In genomic region chr11:69079891-69080290, GRCh38 we compare ENCODE assay signal across 20 cellular contexts. TPM values are rescaled to one million over a fixed set of nuclear protein-coding genes. Genes with fewer than 3 reads are reported as not detected.
DNase-seq lines count a peak whose midpoint lies in the region; ATAC-seq and TF ChIP-seq lines count a peak whose summit lies in the region.
"Had no signal": no experiment of that assay in that cellular context is flagged by ENCODE, and none has a peak within 500 bp of the region (broad histone marks: within the 10 kb centered on the region; RNA-seq: fewer than 3 reads in every experiment).

No MANE protein-coding gene starts in this region.

- peak overlapping the region; percentile 20 for H3K27ac ChIP-seq in fibroblast of lung (ENCODE audit: insufficient read depth, low read length)
- H3K27ac ChIP-seq: psoas muscle, VCaP had no signal

- H3F3A ChIP-seq in Loucy (ENCODE audit: low read depth): no peaks in the 10 kb centered on the region

- no peak for DNase-seq in activated CD4-positive, alpha-beta T cell treated with anti-CD3 and anti-CD28 coated beads, Interleukin-2, amount 10 ng/mL, durations not matched to agents 7 days and 5 days
- no peak for DNase-seq in activated CD4-positive, alpha-beta T cell treated with anti-CD3 and anti-CD28 coated beads for 4 hours
- DNase-seq in fibroblast of lung (ENCODE audit: low read depth in 2 of 2) (no peak), NCI-H1417 treated with DMSO at 0.1 percent for 48 hours (lab: John Stamatoyannopoulos, UW) (no peak), amniotic stem cell (lab: John Stamatoyannopoulos, UW) (no peak), HT-29 (ENCODE audit: low spot score) (no peak)
- no peak for DNase-seq in stimulated activated effector memory CD8-positive, alpha-beta T cell treated with anti-CD3 and anti-CD28 coated beads, Interleukin-12 subunit alpha, Interleukin-12 subunit beta, amount 100 ng/mL, for 72 hours (ENCODE audit: low spot score in 2 of 2)
- DNase-seq: central memory CD4-positive, alpha-beta T cell; DMS79 treated with DMSO at 0.1 percent for 48 hours; kidney glomerular epithelial cell; MV-4-11; NCI-H1930; NCI-H446 treated with DMSO at 0.1 percent for 48 hours; nephron progenitor cell; transverse colon had no signal

- H3K9me3 ChIP-seq in Loucy (ENCODE audit: insufficient read depth, low read depth, low read length) (no peaks in the 10 kb centered on the region), fibroblast of lung (ENCODE audit: control insufficient read depth, insufficient read depth, low read depth, low read length) (no peaks in the 10 kb centered on the region)
- H3K9me3 ChIP-seq: psoas muscle, transverse colon had no signal

- H2AFZ ChIP-seq in Loucy (ENCODE audit: low read length): no peak overlapping the region
- H2AFZ ChIP-seq in fibroblast of lung (ENCODE audit: low read length): no peak overlapping the region

- no peaks in the 10 kb centered on the region for H3K4me1 ChIP-seq in Loucy (ENCODE audit: insufficient read depth, low read length, poor library complexity, severe bottlenecking)
- peaks cover 9% of the 10 kb centered on the region for H3K4me1 ChIP-seq in fibroblast of lung (ENCODE audit: control insufficient read depth, extremely low read depth, insufficient read depth, low read length)
- H3K4me1 ChIP-seq: psoas muscle had no signal

- TF ChIP-seq CTCF in Loucy (conservative IDR thresholded peaks at IDR 0.05; ENCODE audit: low read length) (no peak), fibroblast of lung (conservative IDR thresholded peaks at IDR 0.05 in 1 of 2, IDR thresholded peaks at IDR 0.05 in 1 of 2; ENCODE audit: low read depth in 1 of 2, low read length in 2 of 2) (no peak)

- POLR2A ChIA-PET in activated CD4-positive, alpha-beta T cell treated with anti-CD3 and anti-CD28 coated beads, Interleukin-2, amount 10 ng/mL, durations not matched to agents 7 days and 5 days (lab: Charles Lee): no interaction called here

- no peaks in the 10 kb centered on the region for H3K27me3 Mint-ChIP-seq in activated CD4-positive, alpha-beta T cell treated with anti-CD3 and anti-CD28 coated beads, Interleukin-2, amount 10 ng/mL, durations not matched to agents 7 days and 5 days
- H3K27me3 Mint-ChIP-seq: CD8-positive, alpha-beta memory T cell had no signal

- H3K9me3 Mint-ChIP-seq in activated CD4-positive, alpha-beta T cell treated with anti-CD3 and anti-CD28 coated beads, Interleukin-2, amount 10 ng/mL, durations not matched to agents 7 days and 5 days: no peaks in the 10 kb centered on the region
- no peaks in the 10 kb centered on the region for H3K9me3 Mint-ChIP-seq in stimulated activated effector memory CD8-positive, alpha-beta T cell treated with anti-CD3 and anti-CD28 coated beads, Interleukin-12 subunit alpha, Interleukin-12 subunit beta, amount 100 ng/mL, for 72 hours
- H3K9me3 Mint-ChIP-seq: CD8-positive, alpha-beta memory T cell; nephron progenitor cell had no signal

- H3K36me3 Mint-ChIP-seq in activated CD4-positive, alpha-beta T cell treated with anti-CD3 and anti-CD28 coated beads, Interleukin-2, amount 10 ng/mL, durations not matched to agents 7 days and 5 days (ENCODE audit: low read depth): peaks cover 10% of the 10 kb centered on the region
- no peaks in the 10 kb centered on the region for H3K36me3 Mint-ChIP-seq in stimulated activated effector memory CD8-positive, alpha-beta T cell treated with anti-CD3 and anti-CD28 coated beads, Interleukin-12 subunit alpha, Interleukin-12 subunit beta, amount 100 ng/mL, for 72 hours

- no peak overlapping the region for H3K4me3 Mint-ChIP-seq in activated CD4-positive, alpha-beta T cell treated with anti-CD3 and anti-CD28 coated beads, Interleukin-2, amount 10 ng/mL, durations not matched to agents 7 days and 5 days
- H3K4me3 Mint-ChIP-seq in stimulated activated effector memory CD8-positive, alpha-beta T cell treated with anti-CD3 and anti-CD28 coated beads, Interleukin-12 subunit alpha, Interleukin-12 subunit beta, amount 100 ng/mL, for 72 hours: no peak overlapping the region
- H3K4me3 Mint-ChIP-seq: nephron progenitor cell had no signal

- H3K4me1 Mint-ChIP-seq in activated CD4-positive, alpha-beta T cell treated with anti-CD3 and anti-CD28 coated beads, Interleukin-2, amount 10 ng/mL, durations not matched to agents 7 days and 5 days: peaks cover 24% of the 10 kb centered on the region
- H3K4me1 Mint-ChIP-seq in stimulated activated effector memory CD8-positive, alpha-beta T cell treated with anti-CD3 and anti-CD28 coated beads, Interleukin-12 subunit alpha, Interleukin-12 subunit beta, amount 100 ng/mL, for 72 hours: peaks cover 20% of the 10 kb centered on the region
- H3K4me1 Mint-ChIP-seq: nephron progenitor cell had no signal

- no peaks in the 10 kb centered on the region for H3K9me2 ChIP-seq in Loucy (replicated peaks; ENCODE audit: low read depth, low read length)

- H3K36me3 ChIP-seq in Loucy (ENCODE audit: insufficient read depth, low read length) (peaks cover 31% of the 10 kb centered on the region; the same call in 1 of the 2 replicates), fibroblast of lung (ENCODE audit: control insufficient read depth, insufficient read depth, low read length) (peaks cover 9% of the 10 kb centered on the region)

- no peaks in the 10 kb centered on the region for H3K27me3 ChIP-seq in Loucy (ENCODE audit: insufficient read depth, low read length, poor library complexity, severe bottlenecking)
- H3K27me3 ChIP-seq in fibroblast of lung (ENCODE audit: control insufficient read depth, insufficient read depth, low read length): no peaks in the 10 kb centered on the region
- H3K27me3 ChIP-seq: transverse colon had no signal

- CTCF ChIA-PET in activated CD4-positive, alpha-beta T cell treated with anti-CD3 and anti-CD28 coated beads, Interleukin-2, amount 10 ng/mL, durations not matched to agents 7 days and 5 days (lab: Charles Lee): no interaction called here

- no peak overlapping the region for H3K4me3 ChIP-seq in Loucy (ENCODE audit: low read length, poor library complexity, severe bottlenecking)
- H3K4me3 ChIP-seq in fibroblast of lung (replicated peaks in 1 of 4; ENCODE audit: control extremely low read depth in 1 of 4, insufficient read depth in 1 of 4, low read depth in 3 of 4, low read length in 4 of 4): no peak overlapping the region
- H3K4me3 ChIP-seq: psoas muscle, transverse colon had no signal

- H4K20me1 ChIP-seq in Loucy (ENCODE audit: insufficient read depth, low read length, poor library complexity, severe bottlenecking): no peaks in the 10 kb centered on the region
- no peaks in the 10 kb centered on the region for H4K20me1 ChIP-seq in fibroblast of lung (ENCODE audit: control insufficient read depth, extremely low read depth, insufficient read depth, low read length)

- H3K79me2 ChIP-seq in Loucy (ENCODE audit: insufficient read depth, low read length) (no peaks in the 10 kb centered on the region), fibroblast of lung (ENCODE audit: control insufficient read depth, insufficient read depth, low read length) (no peaks in the 10 kb centered on the region)

- H3K27ac Mint-ChIP-seq in activated CD4-positive, alpha-beta T cell treated with anti-CD3 and anti-CD28 coated beads, Interleukin-2, amount 10 ng/mL, durations not matched to agents 7 days and 5 days: peak overlapping the region; percentile 92
- peak overlapping the region; percentile 91 for H3K27ac Mint-ChIP-seq in stimulated activated effector memory CD8-positive, alpha-beta T cell treated with anti-CD3 and anti-CD28 coated beads, Interleukin-12 subunit alpha, Interleukin-12 subunit beta, amount 100 ng/mL, for 72 hours
- H3K27ac Mint-ChIP-seq: nephron progenitor cell had no signal

- H3K4me2 ChIP-seq in Loucy (ENCODE audit: low read depth, low read length, poor library complexity, severe bottlenecking): peak overlapping the region; percentile 16
- no peak overlapping the region for H3K4me2 ChIP-seq in fibroblast of lung (ENCODE audit: extremely low read depth, insufficient read depth, low read length)

- no peak for ATAC-seq in stimulated activated effector memory CD8-positive, alpha-beta T cell treated with anti-CD3 and anti-CD28 coated beads, Interleukin-12 subunit alpha, Interleukin-12 subunit beta, amount 100 ng/mL, for 72 hours
- ATAC-seq: Right ventricle myocardium inferior had no signal

- no peak overlapping the region for H3K9ac ChIP-seq in Loucy (ENCODE audit: low read depth, low read length, poor library complexity, severe bottlenecking)
- H3K9ac ChIP-seq in fibroblast of lung (ENCODE audit: insufficient read depth, low read length): no peak overlapping the region

RNA-seq across cellular contexts. Expression of gene TPCN2, which starts 31.2 kb away (rescaled TPM):
- 10 to 100 TPM; 18.0 to 22.1 TPM for total RNA-seq in activated CD4-positive, alpha-beta T cell treated with anti-CD3 and anti-CD28 coated beads, Interleukin-2, amount 10 ng/mL, durations not matched to agents 7 days and 5 days
- 8.7 and 11.7 TPM in 2 replicates for total RNA-seq in fibroblast of lung
- 7.7 and 9.7 TPM in 2 replicates for polyA plus RNA-seq in fibroblast of lung
- 7.1 and 9.9 TPM in 2 replicates for polyA plus RNA-seq in fibroblast of lung (2012)
- polyA minus RNA-seq in fibroblast of lung (ENCODE audit: low replicate concordance): 24.2 and 31.8 TPM in 2 replicates
- total RNA-seq in HT-29 (2014; rRNA removed; shearing (Covaris generic)): 21.9 and 25.1 TPM in 2 replicates
